11 cellular contexts compared by ENCODE assay signal in genomic region chr3:93981649-93982048, GRCh38. TPM values are rescaled to one million over a fixed set of nuclear protein-coding genes. Genes with fewer than 3 reads are reported as not detected.
DNase-seq lines count a peak whose midpoint lies in the region; ATAC-seq and TF ChIP-seq lines count a peak whose summit lies in the region.
"Had no signal": no experiment of that assay in that cellular context is flagged by ENCODE, and none has a peak within 500 bp of the region (broad histone marks: within the 10 kb centered on the region; RNA-seq: fewer than 3 reads in every experiment).

No MANE protein-coding gene starts in this region.

- H3K27ac ChIP-seq in ACC112 (ENCODE audit: low read depth, low read length) (no peak overlapping the region), SU-DHL-6 (ENCODE audit: low read depth, low read length) (no peak overlapping the region)
- no peak overlapping the region for H3K27ac ChIP-seq in CD8-positive, alpha-beta memory T cell (ENCODE audit: low read depth, low read length)
- H3K27ac ChIP-seq: RWPE1 had no signal

- H3K36me3 ChIP-seq in ACC112 (ENCODE audit: insufficient read depth, low read length) (no peaks in the 10 kb centered on the region), SU-DHL-6 (ENCODE audit: low read length) (no peaks in the 10 kb centered on the region)
- H3K36me3 ChIP-seq in CD8-positive, alpha-beta memory T cell (ENCODE audit: insufficient read depth, low read length), result no peaks in the 10 kb centered on the region

- peaks cover 52% of the 10 kb centered on the region for H3K79me2 ChIP-seq in ACC112 (ENCODE audit: control insufficient read depth, insufficient read depth, low read length, unreplicated experiment)
- H3K79me2 ChIP-seq in SU-DHL-6 (ENCODE audit: insufficient read depth, low read length), result peaks cover 13% of the 10 kb centered on the region

- no peaks in the 10 kb centered on the region; the same call in 1 of the 2 replicates for H3F3A ChIP-seq in SU-DHL-6 (ENCODE audit: insufficient read depth)

- CTCF ChIA-PET in CD8-positive, alpha-beta memory T cell (lab: Charles Lee), result interaction anchor here (1.1 to 1.4 kb wide), 2 partner anchors 12 to 23 kb away, joined by 4 to 6 read pairs; no protein-coding TSS in a partner anchor

- 0 out of 2 replicates have a peak overlapping the region, but pooled peaks have one; percentile 81 for H3K9ac ChIP-seq in SU-DHL-6 (ENCODE audit: low read length)

- POLR2A ChIA-PET in CD8-positive, alpha-beta memory T cell (lab: Charles Lee), result no interaction called here

- peaks cover 12% of the 10 kb centered on the region for H3K4me1 ChIP-seq in ACC112 (ENCODE audit: control insufficient read depth, insufficient read depth, low read length, unreplicated experiment)
- H3K4me1 ChIP-seq in CD8-positive, alpha-beta memory T cell (ENCODE audit: insufficient read depth, low read length), result peaks cover 10% of the 10 kb centered on the region

- no peaks in the 10 kb centered on the region for H3K9me3 Mint-ChIP-seq in CD8-positive, alpha-beta memory T cell
- H3K9me3 Mint-ChIP-seq in glutamatergic neuron (ENCODE audit: unreplicated experiment), result peaks cover 2% of the 10 kb centered on the region
- H3K9me3 Mint-ChIP-seq: activated naive CD4-positive, alpha-beta T cell treated with anti-CD3 and anti-CD28 coated beads for 36 hours had no signal

- ATAC-seq in HG03469 (IDR thresholded peaks at IDR 0.05; ENCODE audit: unreplicated experiment) (no peak), GM18861 (IDR thresholded peaks at IDR 0.05; ENCODE audit: unreplicated experiment) (no peak), HG03571 (IDR thresholded peaks at IDR 0.05; ENCODE audit: unreplicated experiment) (no peak)

- H3K27me3 Mint-ChIP-seq in CD8-positive, alpha-beta memory T cell, result peaks cover 0 to 3% of the 10 kb centered on the region in 2 donors
- peaks cover 2% of the 10 kb centered on the region for H3K27me3 Mint-ChIP-seq in glutamatergic neuron (ENCODE audit: unreplicated experiment)

- no peaks in the 10 kb centered on the region for H3K27me3 ChIP-seq in ACC112 (ENCODE audit: insufficient read depth, low read length)
- H3K27me3 ChIP-seq in CD8-positive, alpha-beta memory T cell (ENCODE audit: insufficient read depth, low read length, poor library complexity, severe bottlenecking), result no peaks in the 10 kb centered on the region
- H3K27me3 ChIP-seq in SU-DHL-6 (ENCODE audit: low read length), result no peaks in the 10 kb centered on the region

- no peaks in the 10 kb centered on the region for H3K9me3 ChIP-seq in CD8-positive, alpha-beta memory T cell (ENCODE audit: low read length)
- no peaks in the 10 kb centered on the region for H3K9me3 ChIP-seq in SU-DHL-6 (ENCODE audit: insufficient read depth, low read length)

- H3K27ac Mint-ChIP-seq in CD8-positive, alpha-beta memory T cell, result peak overlapping the region in 4 of 8 donors; percentile 19 to 78 (median 70)
- H3K27ac Mint-ChIP-seq in glutamatergic neuron (ENCODE audit: unreplicated experiment), result no peak overlapping the region
- H3K27ac Mint-ChIP-seq: activated naive CD4-positive, alpha-beta T cell treated with anti-CD3 and anti-CD28 coated beads for 36 hours had no signal

- DNase-seq in CD8-positive, alpha-beta memory T cell, result no peak
- DNase-seq in glutamatergic neuron (no peak), AG08396 (ENCODE audit: low spot score) (no peak)
- DNase-seq: activated naive CD4-positive, alpha-beta T cell treated with anti-CD3 and anti-CD28 coated beads for 36 hours; MV-4-11 had no signal

- no peaks in the 10 kb centered on the region for H3K9me2 ChIP-seq in SU-DHL-6 (replicated peaks; ENCODE audit: insufficient read depth, low read length)

- TF ChIP-seq CTCF in SU-DHL-6 (IDR thresholded peaks at IDR 0.05; ENCODE audit: insufficient read depth, low read length, poor library complexity, severe bottlenecking) (no peak), glutamatergic neuron (IDR thresholded peaks at IDR 0.05; ENCODE audit: partially characterized antibody, unreplicated experiment) (no peak)

- peak overlapping the region; percentile 91 for H3K4me2 ChIP-seq in SU-DHL-6 (ENCODE audit: low read depth, low read length, poor library complexity, severe bottlenecking)

- H3K4me3 ChIP-seq in ACC112 (ENCODE audit: low read depth, low read length) (peak overlapping the region; percentile 84), SU-DHL-6 (ENCODE audit: insufficient read depth, low read length, poor library complexity, severe bottlenecking) (no peak overlapping the region)
- no peak overlapping the region for H3K4me3 ChIP-seq in CD8-positive, alpha-beta memory T cell (ENCODE audit: low read length)

- H2AFZ ChIP-seq in ACC112 (ENCODE audit: low read length, unreplicated experiment), result no peak overlapping the region
- H2AFZ ChIP-seq in SU-DHL-6 (ENCODE audit: low read depth, low read length, severe bottlenecking), result no peak overlapping the region

- peak overlapping the region; percentile 31 to 92 (median 74) for H3K4me3 Mint-ChIP-seq in CD8-positive, alpha-beta memory T cell
- H3K4me3 Mint-ChIP-seq in glutamatergic neuron (ENCODE audit: unreplicated experiment), result peak overlapping the region; percentile 92
- H3K4me3 Mint-ChIP-seq: activated naive CD4-positive, alpha-beta T cell treated with anti-CD3 and anti-CD28 coated beads for 36 hours had no signal

- H4K20me1 ChIP-seq in SU-DHL-6 (ENCODE audit: low read depth, low read length), result peaks cover 10% of the 10 kb centered on the region; the same call in 1 of the 2 replicates

- H3K4me1 Mint-ChIP-seq in CD8-positive, alpha-beta memory T cell, result peaks cover 23 to 43% (median 28%) of the 10 kb centered on the region in 3 donors
- peaks cover 7% of the 10 kb centered on the region for H3K4me1 Mint-ChIP-seq in glutamatergic neuron (ENCODE audit: low read depth, unreplicated experiment)

- peaks cover 0 to 1% (median 0%) of the 10 kb centered on the region in 3 donors for H3K36me3 Mint-ChIP-seq in CD8-positive, alpha-beta memory T cell
- H3K36me3 Mint-ChIP-seq in glutamatergic neuron (ENCODE audit: unreplicated experiment), result no peaks in the 10 kb centered on the region

RNA-seq across cellular contexts. Expression of gene ARL13B, which starts 1.7 kb away (rescaled TPM):
- 10 to 100 TPM; 13.7 to 18.0 TPM for total RNA-seq in CD8-positive, alpha-beta memory T cell
- polyA plus RNA-seq in CD8-positive, alpha-beta memory T cell, result 6.5 TPM
- 12.1 TPM for total RNA-seq in glutamatergic neuron (ENCODE audit: unreplicated experiment)

RNA-seq across cellular contexts. Expression of gene PROS1, which starts 8.0 kb away (rescaled TPM):
- under 1 TPM; 0.22 to 0.40 TPM for total RNA-seq in CD8-positive, alpha-beta memory T cell
- polyA plus RNA-seq in CD8-positive, alpha-beta memory T cell, result not detected
- 4.9 TPM for total RNA-seq in glutamatergic neuron (ENCODE audit: unreplicated experiment)

RNA-seq across cellular contexts. Expression of gene STX19, which starts 46.7 kb away (rescaled TPM):
- total RNA-seq in CD8-positive, alpha-beta memory T cell, result not detected
- polyA plus RNA-seq in CD8-positive, alpha-beta memory T cell, result not detected
- not detected for total RNA-seq in glutamatergic neuron (ENCODE audit: unreplicated experiment)
- total RNA-seq: activated naive CD4-positive, alpha-beta T cell treated with anti-CD3 and anti-CD28 coated beads for 36 hours had no signal
